8 cellular contexts compared by ENCODE assay signal in genomic region chr12:66234037-66234693, GRCh38. TPM values are rescaled to one million over a fixed set of nuclear protein-coding genes. Genes with fewer than 3 reads are reported as not detected.
DNase-seq lines count a peak whose midpoint lies in the region; ATAC-seq and TF ChIP-seq lines count a peak whose summit lies in the region.
"Not testable (repeated sequence)": the region's sequence is repeated elsewhere in the genome, so short reads cannot be mapped to it uniquely, and the experiment has no call there.

No MANE protein-coding gene starts in this region.

- not testable (repeated sequence) for H3K4me1 ChIP-seq in GM23248 (ENCODE audit: insufficient read depth); mucosa of descending colon (ENCODE audit: low read depth)
- H3K4me1 ChIP-seq in upper lobe of left lung = peaks cover 0 to 19% (median 5%) of the 10 kb centered on the region in 4 donors

- not testable (repeated sequence) for TF ChIP-seq EP300 in upper lobe of left lung (IDR thresholded peaks at IDR 0.05)

- not testable (repeated sequence) for H3F3A ChIP-seq in GM23248 (ENCODE audit: insufficient read depth)

- H3K9ac ChIP-seq in GM23248 = not testable (repeated sequence)

- 60 to 67% methylated on average over 13 of the region's 13 CpGs for WGBS in GM23248 (ENCODE audit: low coverage in 1 of 2, low lambda C conversion rate in 2 of 2, missing lambda C conversion rate in 2 of 2), 2 experiments
- WGBS in upper lobe of left lung, 2 donors = 75 to 83% methylated on average over 13 of the region's 13 CpGs

- peak overlapping the region; percentile 89 for H2AFZ ChIP-seq in GM23248

- H3K9me2 ChIP-seq in GM23248 (ENCODE audit: insufficient read depth) = not testable (repeated sequence)

- not testable (repeated sequence) for H4K20me1 ChIP-seq in GM23248 (ENCODE audit: insufficient read depth)

- peak overlapping the region; percentile 99 for H3K4me2 ChIP-seq in GM23248 (ENCODE audit: unreplicated experiment)

- H3K9me3 ChIP-seq in GM23248 (ENCODE audit: low read depth); mucosa of descending colon; upper lobe of left lung: not testable (repeated sequence)

- not testable (repeated sequence) for H3K27ac ChIP-seq in GM23248
- H3K27ac ChIP-seq in upper lobe of left lung = peak overlapping the region in 2 of 4 donors; percentile 64 to 83

- H3K36me3 ChIP-seq in GM23248 (ENCODE audit: low read depth); mucosa of descending colon (ENCODE audit: low read depth): not testable (repeated sequence)
- peaks cover 0 to 31% (median 10%) of the 10 kb centered on the region in 4 donors for H3K36me3 ChIP-seq in upper lobe of left lung

- TF ChIP-seq CTCF in GM13977 (IDR thresholded peaks at IDR 0.05; ENCODE audit: extremely low read depth, insufficient read depth, missing control alignments) = peak; percentile 30
- not testable (repeated sequence) for TF ChIP-seq CTCF in mucosa of descending colon (IDR thresholded peaks at IDR 0.05); upper lobe of left lung (IDR thresholded peaks at IDR 0.05)

- in situ Hi-C loops in GM13977 (cut with MboI; ENCODE audit: low pct_unique_long_range_greater_than_20kb, low sequenced_read_pairs, unreplicated experiment); GM23248 (cut with MboI): not testable (repeated sequence)

- not testable (repeated sequence) for H3K79me2 ChIP-seq in GM23248 (ENCODE audit: insufficient read depth)

- peak; percentile 90 for ATAC-seq in HG03558 (IDR thresholded peaks at IDR 0.05; ENCODE audit: extremely low read depth, unreplicated experiment)
- peak; percentile 75 for ATAC-seq in mucosa of descending colon
- ATAC-seq in upper lobe of left lung (ENCODE audit: low FRiP score in 2 of 2) = peak; percentile 63 to 76

- H3K4me3 ChIP-seq in GM23248 = peak overlapping the region; percentile 81; the same call in 1 of the 2 replicates
- H3K4me3 ChIP-seq in mucosa of descending colon, upper lobe of left lung: not testable (repeated sequence)

- intact Hi-C loops in mucosa of descending colon (cut with DNase I, micrococcal nuclease) = not testable (repeated sequence)

- TF ChIP-seq POLR2A in upper lobe of left lung (IDR thresholded peaks at IDR 0.05) = not testable (repeated sequence)

- DNase-seq in GM13977 (ENCODE audit: low spot score) (peak; percentile 51), GM23248 (peak; percentile 11), NCI-H82 (lab: John Stamatoyannopoulos, UW) (peak; percentile 81), dermis blood vessel endothelial cell (peak; percentile 51), mucosa of descending colon (peak; percentile 33 to 58 (median 44)), upper lobe of left lung (peak in 1 of 2 donors; percentile 66)
- peak; percentile 23 for DNase-seq in activated CD4-positive, alpha-beta T cell treated with anti-CD3 and anti-CD28 coated beads for 48 hours

- not testable (repeated sequence) for H3K27me3 ChIP-seq in GM23248 (replicated peaks; ENCODE audit: insufficient read depth); upper lobe of left lung

RNA-seq across cellular contexts. Expression of gene IRAK3, which starts 45.2 kb away (rescaled TPM):
- 3.7 and 6.6 TPM in 2 replicates for total RNA-seq in GM23248 (2014; rRNA removed; shearing (Covaris generic))
- 3.1 and 3.3 TPM in 2 replicates for polyA plus RNA-seq in GM23248 (2016; fragmentation: Nextera tagmentation; extraction: Ambion mirVana)
- 17.1 and 19.2 TPM in 2 replicates for total RNA-seq in dermis blood vessel endothelial cell
- 10 to 100 TPM in 1 of 3 donors, 1 to 10 TPM in 2; 2.7 to 11.1 (median 7.0) TPM for total RNA-seq in mucosa of descending colon
- 10 to 100 TPM; 33.8 to 65.0 (median 39.7) TPM for total RNA-seq in upper lobe of left lung
